Comparison of ENCODE assay signal across 8 cellular contexts in genomic region chr2:24009680-24010476, GRCh38. TPM values are rescaled to one million over a fixed set of nuclear protein-coding genes. Genes with fewer than 3 reads are reported as not detected.
DNase-seq lines count a peak whose midpoint lies in the region; ATAC-seq and TF ChIP-seq lines count a peak whose summit lies in the region.

Gene MFSD2B, plus strand, starts transcription at chr2:24010085. Its CDS starts 12 bp downstream, at chr2:24010097.

- H3K27me3 Mint-ChIP-seq in naive thymus-derived CD8-positive, alpha-beta T cell: peaks cover 21 to 50% (median 39%) of the 10 kb centered on the region in 5 donors

- no peaks in the 10 kb centered on the region for H4K20me1 ChIP-seq in fibroblast of lung (ENCODE audit: control insufficient read depth, extremely low read depth, insufficient read depth, low read length)

- no peaks in the 10 kb centered on the region for H3K79me2 ChIP-seq in fibroblast of lung (ENCODE audit: control insufficient read depth, insufficient read depth, low read length)

- ATAC-seq in naive thymus-derived CD8-positive, alpha-beta T cell: peak; percentile 50 to 52
- ATAC-seq in HG02798 (IDR thresholded peaks at IDR 0.05; ENCODE audit: poor library complexity, unreplicated experiment) (no peak), GM21737 (IDR thresholded peaks at IDR 0.05; ENCODE audit: unreplicated experiment) (no peak)

- H3K4me1 ChIP-seq in fibroblast of lung (ENCODE audit: control insufficient read depth, extremely low read depth, insufficient read depth, low read length): no peaks in the 10 kb centered on the region

- H3K4me1 Mint-ChIP-seq in naive thymus-derived CD8-positive, alpha-beta T cell: peaks cover 0 to 12% (median 5%) of the 10 kb centered on the region in 4 donors

- peak within 1 kb of the TSS; percentile 78 for H3K4me2 ChIP-seq in fibroblast of lung (ENCODE audit: extremely low read depth, insufficient read depth, low read length)

- H3K27me3 ChIP-seq in fibroblast of lung (ENCODE audit: control insufficient read depth, insufficient read depth, low read length): peaks cover 3% of the 10 kb centered on the region

- no peaks in the 10 kb centered on the region for H3K9me3 ChIP-seq in fibroblast of lung (ENCODE audit: control insufficient read depth, insufficient read depth, low read depth, low read length)

- H3K4me3 Mint-ChIP-seq in naive thymus-derived CD8-positive, alpha-beta T cell: peak within 1 kb of the TSS in 4 of 10 donors; percentile 20 to 45 (median 32)

- H3K4me3 ChIP-seq in AG10803 (ENCODE audit: low read length): peak within 1 kb of the TSS; percentile 54
- peak within 1 kb of the TSS; percentile 30 to 55 (median 40) for H3K4me3 ChIP-seq in fibroblast of lung (replicated peaks in 1 of 4; ENCODE audit: control extremely low read depth in 1 of 4, insufficient read depth in 1 of 4, low read depth in 3 of 4, low read length in 4 of 4)

- peak; percentile 15 for DNase-seq in AG10803 (ENCODE audit: low read depth)
- DNase-seq in OCI-M1 (lab: John Stamatoyannopoulos, UW): peak; percentile 75
- peak; percentile 12 to 13 for DNase-seq in fibroblast of lung (ENCODE audit: low read depth in 2 of 2)
- no peak for DNase-seq in naive thymus-derived CD8-positive, alpha-beta T cell
- no peak for DNase-seq in Kasumi-1 (lab: John Stamatoyannopoulos, UW)
- no peak for DNase-seq in HuH-7 (ENCODE audit: low spot score)

- H3K9ac ChIP-seq in fibroblast of lung (ENCODE audit: insufficient read depth, low read length): peak within 1 kb of the TSS; percentile 30

- no peak for TF ChIP-seq CTCF in AG10803 (conservative IDR thresholded peaks at IDR 0.05; ENCODE audit: low read length)
- TF ChIP-seq CTCF in fibroblast of lung (conservative IDR thresholded peaks at IDR 0.05 in 1 of 2, IDR thresholded peaks at IDR 0.05 in 1 of 2; ENCODE audit: low read depth in 1 of 2, low read length in 2 of 2): no peak

- no peak within 1 kb of the TSS for H3K27ac Mint-ChIP-seq in naive thymus-derived CD8-positive, alpha-beta T cell

- peak within 1 kb of the TSS; percentile 49 for H2AFZ ChIP-seq in fibroblast of lung (ENCODE audit: low read length)

- no peaks in the 10 kb centered on the region for H3K9me3 Mint-ChIP-seq in naive thymus-derived CD8-positive, alpha-beta T cell

- no peak within 1 kb of the TSS for H3K27ac ChIP-seq in fibroblast of lung (ENCODE audit: insufficient read depth, low read length)

- POLR2A ChIA-PET in naive thymus-derived CD8-positive, alpha-beta T cell (lab: Charles Lee): interaction anchor here (0.6 kb wide), 1 partner anchor 29 kb away, joined by 7 read pairs; no protein-coding TSS in a partner anchor

- H3K36me3 ChIP-seq in fibroblast of lung (ENCODE audit: control insufficient read depth, insufficient read depth, low read length): no peaks in the 10 kb centered on the region

- H3K36me3 Mint-ChIP-seq in naive thymus-derived CD8-positive, alpha-beta T cell: peaks cover 0 to 9% (median 0%) of the 10 kb centered on the region in 3 donors

RNA-seq across cellular contexts. Expression of gene MFSD2B, which starts in this region (rescaled TPM):
- total RNA-seq in fibroblast of lung: 0.17 TPM in 1 of 2 replicates, not detected in the other
- 0.08 and 0.10 TPM in 2 replicates for polyA plus RNA-seq in fibroblast of lung
- 0.19 and 0.24 TPM in 2 replicates for polyA plus RNA-seq in fibroblast of lung (2012)
- polyA minus RNA-seq in fibroblast of lung (ENCODE audit: low replicate concordance): 0.16 and 3.9 TPM in 2 replicates
- total RNA-seq in naive thymus-derived CD8-positive, alpha-beta T cell: under 1 TPM in 1 of 2 experiments, not detected in 1; 0.44 TPM
- under 1 TPM in 1 of 3 donors, not detected in 2; 0.14 TPM for polyA plus RNA-seq in naive thymus-derived CD8-positive, alpha-beta T cell

Comparison
In these comparisons a context has a peak if more than half of its experiments do, and no peak if none do; other contexts are left out.
1. Peak in ATAC-seq in naive thymus-derived CD8-positive, alpha-beta T cell; RNA of the gene not detected or under 1 TPM.
2. DNase-seq: peak in AG10803 (single experiment), OCI-M1 (single experiment) and fibroblast of lung (2 of 2); none in naive thymus-derived CD8-positive, alpha-beta T cell (0 of 10), Kasumi-1 (0 of 2) and HuH-7 (single experiment).